ENCODE assay signal across 21 cellular contexts in the genomic region with DNA sequence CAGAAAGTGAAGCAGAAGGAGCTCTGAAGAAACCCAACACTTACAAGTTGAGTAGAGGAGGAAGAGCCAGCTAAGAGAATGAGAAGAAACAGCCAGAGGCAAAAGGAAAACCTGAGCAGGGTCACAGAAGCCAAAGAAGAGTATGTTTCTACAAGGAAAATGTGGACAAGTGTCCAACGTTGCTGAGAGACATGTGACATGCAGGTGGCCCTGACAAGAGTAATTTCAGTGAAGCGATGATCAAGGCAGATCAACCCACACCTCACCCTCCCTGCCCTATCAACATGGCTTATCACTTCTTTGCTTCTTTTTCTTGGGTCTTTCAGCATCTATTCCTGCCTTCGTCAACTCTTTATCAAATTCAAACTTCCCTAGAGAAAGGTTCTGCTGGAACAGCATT.
DNase-seq lines count a peak whose midpoint lies in the region; ATAC-seq and TF ChIP-seq lines count a peak whose summit lies in the region.
"Had no signal": no experiment of that assay in that cellular context is flagged by ENCODE, and none has a peak within 500 bp of the region (broad histone marks: within the 10 kb centered on the region; RNA-seq: fewer than 3 reads in every experiment).

No MANE protein-coding gene starts in this region.

- no peak for TF ChIP-seq POLR2A in erythroblast (IDR thresholded peaks at IDR 0.05; ENCODE audit: low read length)

- H3K9me2 ChIP-seq in OCI-LY1 (ENCODE audit: low read depth, low read length): no peaks in the 10 kb centered on the region

- no peaks in the 10 kb centered on the region for H3K27me3 ChIP-seq in OCI-LY1 (ENCODE audit: insufficient read depth, low read length)
- no peaks in the 10 kb centered on the region for H3K27me3 ChIP-seq in thymus (ENCODE audit: control insufficient read depth, insufficient read depth)
- H3K27me3 ChIP-seq: Peyer's patch had no signal

- no peak overlapping the region for H3K4me3 Mint-ChIP-seq in activated naive CD8-positive, alpha-beta T cell treated with anti-CD3 and anti-CD28 coated beads for 36 hours
- no peak overlapping the region for H3K4me3 Mint-ChIP-seq in activated naive CD8-positive, alpha-beta T cell treated with anti-CD3 and anti-CD28 coated beads, Interleukin-2, amount 50 U/mL, for 24 hours
- H3K4me3 Mint-ChIP-seq: CD8-positive, alpha-beta T cell had no signal

- H3K79me2 ChIP-seq in OCI-LY1 (ENCODE audit: insufficient read depth, low read length): peaks cover 87% of the 10 kb centered on the region

- H3K4me3 ChIP-seq in OCI-LY1 (ENCODE audit: low read depth, low read length, poor library complexity, severe bottlenecking) (no peak overlapping the region), thymus (ENCODE audit: low read length) (no peak overlapping the region)
- H3K4me3 ChIP-seq: Peyer's patch had no signal

- H3K27ac ChIP-seq in OCI-LY1 (ENCODE audit: low read depth, low read length, poor library complexity, severe bottlenecking): peak overlapping the region; percentile 16
- peak overlapping the region; percentile 47 for H3K27ac ChIP-seq in thymus (ENCODE audit: low read depth)
- H3K27ac ChIP-seq in RWPE1: no peak overlapping the region
- H3K27ac ChIP-seq: Peyer's patch had no signal

- H2AFZ ChIP-seq in OCI-LY1 (ENCODE audit: low read length): no peak overlapping the region

- TF ChIP-seq CTCF in OCI-LY1 (IDR thresholded peaks at IDR 0.05; ENCODE audit: low read length): no peak
- no peak for TF ChIP-seq CTCF in RWPE1 (conservative IDR thresholded peaks at IDR 0.05; ENCODE audit: low read depth)

- DNase-seq in activated naive CD8-positive, alpha-beta T cell treated with anti-CD3 and anti-CD28 coated beads for 36 hours: no peak
- DNase-seq in activated naive CD8-positive, alpha-beta T cell treated with anti-CD3 and anti-CD28 coated beads, Interleukin-2, amount 50 U/mL, for 24 hours: no peak
- DNase-seq in erythroblast (lab: John Stamatoyannopoulos, UW) (peak; percentile 18 to 39), SIG-M5 (lab: John Stamatoyannopoulos, UW) (no peak), RWPE1 (ENCODE audit: low spot score) (no peak)
- DNase-seq in activated effector memory CD4-positive, alpha-beta T cell treated with Interleukin-2 at 50 U/mL for 16 hours: no peak
- DNase-seq: 8988T; C1 segment of cervical spinal cord; Calu3; CD8-positive, alpha-beta T cell; H7; KBM-7; NCI-H1092 treated with DMSO at 0.1 percent for 48 hours; NCI-H1436 treated with DMSO at 0.1 percent for 48 hours; NCI-H1930; NCI-H2227 treated with DMSO at 0.1 percent for 48 hours; NCI-H510A; Peyer's patch had no signal

- H3K9me3 ChIP-seq in OCI-LY1 (ENCODE audit: low read length) (no peaks in the 10 kb centered on the region), thymus (ENCODE audit: control insufficient read depth) (no peaks in the 10 kb centered on the region)
- H3K9me3 ChIP-seq: Peyer's patch had no signal

- no peaks in the 10 kb centered on the region for H3K27me3 Mint-ChIP-seq in activated naive CD8-positive, alpha-beta T cell treated with anti-CD3 and anti-CD28 coated beads for 36 hours
- H3K27me3 Mint-ChIP-seq in activated naive CD8-positive, alpha-beta T cell treated with anti-CD3 and anti-CD28 coated beads, Interleukin-2, amount 50 U/mL, for 24 hours: no peaks in the 10 kb centered on the region

- H3K4me1 ChIP-seq in OCI-LY1 (ENCODE audit: insufficient read depth, low read length, severe bottlenecking) (peaks cover 69% of the 10 kb centered on the region), thymus (ENCODE audit: control insufficient read depth, insufficient read depth, low read length) (peaks cover 21% of the 10 kb centered on the region)

- WGBS in thymus: 57% methylated on average over 3 of the region's 3 CpGs

- no peaks in the 10 kb centered on the region for H4K20me1 ChIP-seq in OCI-LY1 (ENCODE audit: insufficient read depth, low read length)

- CTCF ChIA-PET in RWPE1 (lab: Yijun Ruan, JAX): interaction anchor here (0.7 kb wide), 1 partner anchor 1751 kb away, joined by 3 read pairs; no protein-coding TSS in a partner anchor

- H3K27ac Mint-ChIP-seq in activated naive CD8-positive, alpha-beta T cell treated with anti-CD3 and anti-CD28 coated beads for 36 hours: peak overlapping the region; percentile 47
- H3K27ac Mint-ChIP-seq in activated naive CD8-positive, alpha-beta T cell treated with anti-CD3 and anti-CD28 coated beads, Interleukin-2, amount 50 U/mL, for 24 hours: no peak overlapping the region
- H3K27ac Mint-ChIP-seq: CD8-positive, alpha-beta T cell had no signal

- peaks cover 52% of the 10 kb centered on the region for H3K4me1 Mint-ChIP-seq in activated naive CD8-positive, alpha-beta T cell treated with anti-CD3 and anti-CD28 coated beads for 36 hours
- H3K4me1 Mint-ChIP-seq in activated naive CD8-positive, alpha-beta T cell treated with anti-CD3 and anti-CD28 coated beads, Interleukin-2, amount 50 U/mL, for 24 hours: peaks cover 42% of the 10 kb centered on the region

- H3K9ac ChIP-seq in OCI-LY1 (ENCODE audit: low read length): no peak overlapping the region

- H3K36me3 ChIP-seq in OCI-LY1 (ENCODE audit: insufficient read depth, low read length): peaks cover 5% of the 10 kb centered on the region; the same call in 1 of the 2 replicates
- H3K36me3 ChIP-seq in thymus (ENCODE audit: control insufficient read depth, insufficient read depth): no peaks in the 10 kb centered on the region
- H3K36me3 ChIP-seq: Peyer's patch had no signal

- no peak for ATAC-seq in activated naive CD8-positive, alpha-beta T cell treated with anti-CD3 and anti-CD28 coated beads, Interleukin-2, amount 50 U/mL, for 24 hours
- ATAC-seq: CD8-positive, alpha-beta T cell; Right ventricle myocardium inferior had no signal

- H3K4me2 ChIP-seq in OCI-LY1 (ENCODE audit: low read length): no peak overlapping the region

- no peaks in the 10 kb centered on the region for H3K9me3 Mint-ChIP-seq in activated naive CD8-positive, alpha-beta T cell treated with anti-CD3 and anti-CD28 coated beads for 36 hours
- no peaks in the 10 kb centered on the region for H3K9me3 Mint-ChIP-seq in activated naive CD8-positive, alpha-beta T cell treated with anti-CD3 and anti-CD28 coated beads, Interleukin-2, amount 50 U/mL, for 24 hours
- H3K9me3 Mint-ChIP-seq: CD8-positive, alpha-beta T cell had no signal

- peaks cover 2% of the 10 kb centered on the region for H3K36me3 Mint-ChIP-seq in activated naive CD8-positive, alpha-beta T cell treated with anti-CD3 and anti-CD28 coated beads for 36 hours
- H3K36me3 Mint-ChIP-seq in activated naive CD8-positive, alpha-beta T cell treated with anti-CD3 and anti-CD28 coated beads, Interleukin-2, amount 50 U/mL, for 24 hours (ENCODE audit: low read depth): no peaks in the 10 kb centered on the region

- POLR2A ChIA-PET in RWPE1 (lab: Yijun Ruan, JAX; ENCODE audit: low non-redundant PET): no interaction called here

- H3F3A ChIP-seq in OCI-LY1 (ENCODE audit: insufficient read depth, low read length): no peaks in the 10 kb centered on the region

Comparison
In these comparisons a context has a peak if more than half of its experiments do, and no peak if none do; other contexts are left out.
1. DNase-seq: peak in erythroblast (2 of 2); none in activated naive CD8-positive, alpha-beta T cell treated with anti-CD3 and anti-CD28 coated beads for 36 hours (single experiment), activated naive CD8-positive, alpha-beta T cell treated with anti-CD3 and anti-CD28 coated beads, Interleukin-2, amount 50 U/mL, for 24 hours (single experiment), SIG-M5 (single experiment), RWPE1 (single experiment) and activated effector memory CD4-positive, alpha-beta T cell treated with Interleukin-2 at 50 U/mL for 16 hours (single experiment).